ENCODE assay signal across 25 cellular contexts in the genomic region with DNA sequence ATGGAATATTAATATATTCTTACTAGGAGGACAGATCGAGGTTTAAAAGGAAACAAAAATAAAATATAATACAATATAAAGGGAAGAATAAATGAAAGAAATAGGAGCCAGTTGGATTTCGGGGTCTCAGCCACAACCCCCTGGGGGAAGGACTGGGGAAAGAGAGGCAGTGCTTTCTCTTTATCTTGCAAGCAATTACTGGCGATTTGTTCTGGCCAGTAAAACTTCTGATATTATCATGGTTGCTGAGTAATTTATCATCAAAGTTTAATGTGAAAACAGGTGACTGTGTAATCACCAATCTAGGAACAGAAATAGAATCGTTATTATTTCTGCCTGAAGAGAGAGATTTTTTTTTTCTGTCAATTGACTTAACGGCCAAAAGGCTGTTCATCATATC.
"Had no signal": no experiment of that assay in that cellular context is flagged by ENCODE, and none has a peak within 500 bp of the region (broad histone marks: within the 10 kb centered on the region; RNA-seq: fewer than 3 reads in every experiment).

No MANE protein-coding gene starts in this region.

- H3K4me3 ChIP-seq: neural progenitor cell, ovary, psoas muscle, right lobe of liver, sigmoid colon, stomach, thoracic aorta, thyroid gland, tibial nerve, upper lobe of left lung, vagina had no signal

- H3K9me3 ChIP-seq: ovary, psoas muscle, sigmoid colon, thoracic aorta, thyroid gland, upper lobe of left lung, vagina had no signal

- H3K36me3 ChIP-seq: ovary, right lobe of liver, sigmoid colon, stomach, thoracic aorta, thyroid gland, tibial nerve, upper lobe of left lung, vagina had no signal

- H3K4me1 ChIP-seq: neural progenitor cell, parathyroid adenoma, psoas muscle, right lobe of liver, sigmoid colon, stomach, thyroid gland, tibial nerve, upper lobe of left lung, vagina had no signal

- H3K27me3 ChIP-seq: neural progenitor cell, ovary, right lobe of liver, sigmoid colon, stomach, thyroid gland, tibial nerve, upper lobe of left lung, vagina had no signal

- H3K79me2 ChIP-seq: parathyroid adenoma had no signal

- H3K4me2 ChIP-seq: neural progenitor cell had no signal

- H2AFZ ChIP-seq: neural progenitor cell, parathyroid adenoma had no signal

- H3K27ac ChIP-seq: neural progenitor cell, ovary, parathyroid adenoma, psoas muscle, right lobe of liver, sigmoid colon, stomach, thoracic aorta, thyroid gland, tibial nerve, upper lobe of left lung, vagina had no signal

- ATAC-seq: natural killer cell; psoas muscle; right cardiac atrium; right lobe of liver; stimulated activated effector memory CD8-positive, alpha-beta T cell treated with anti-CD3 and anti-CD28 coated beads, Interleukin-12 subunit alpha, Interleukin-12 subunit beta, amount 100 ng/mL, for 72 hours; stimulated activated naive B cell treated with anti-CD40 and anti-IgM and Interleukin-4, amounts not matched to agents 10 μg/mL and 1 μg/mL and 100 μg/mL, for 72 hours had no signal

- H3K9ac ChIP-seq: neural progenitor cell, parathyroid adenoma had no signal

- DNase-seq: natural killer cell; occipital lobe; ovary; posterior cingulate gyrus; psoas muscle; right cardiac atrium; right lobe of liver; sigmoid colon; small intestine; stimulated activated CD4-positive, alpha-beta T cell treated with anti-CD3 and anti-CD28 coated beads, Interleukin-15, amount 100 ng/mL, for 24 hours; stimulated activated CD4-positive, alpha-beta T cell treated with anti-CD3 and anti-CD28 coated beads, Interleukin-2, amount 100 ng/mL, for 24 hours; stimulated activated CD4-positive, alpha-beta T cell treated with anti-CD3 and anti-CD28 coated beads, Interleukin-2, amount 100 ng/mL, for 48 hours; stimulated activated CD4-positive, alpha-beta T cell treated with anti-CD3 and anti-CD28 coated beads, Interleukin-4, amount 100 ng/mL, for 24 hours; stimulated activated naive B cell treated with anti-CD40 and anti-IgM and Interleukin-4, amounts not matched to agents 10 μg/mL and 1 μg/mL and 100 μg/mL, for 72 hours; stimulated activated naive CD4-positive, alpha-beta T cell treated with Interleukin-2 at 50 U/mL for 16 hours; stomach; thyroid gland; trophoblast cell; upper lobe of left lung had no signal
